35 cellular contexts compared by ENCODE assay signal in genomic region chr4:75596061-75596460, GRCh38. TPM values are rescaled to one million over a fixed set of nuclear protein-coding genes. Genes with fewer than 3 reads are reported as not detected.
"Had no signal": no experiment of that assay in that cellular context is flagged by ENCODE, and none has a peak within 500 bp of the region (broad histone marks: within the 10 kb centered on the region; RNA-seq: fewer than 3 reads in every experiment).

No MANE protein-coding gene starts in this region.

- H3K4me1 ChIP-seq: SJCRH30 had no signal

- H3K27me3 ChIP-seq: MG63, SJCRH30 had no signal

- DNase-seq: Kasumi-1, MG63, NCI-H1048, NCI-H1092 treated with DMSO at 0.1 percent for 48 hours, NCI-H1105 treated with DMSO at 0.1 percent for 48 hours, NCI-H1417, NCI-H1436, NCI-H146, NCI-H1694, NCI-H187, NCI-H1930, NCI-H2029 treated with DMSO at 0.1 percent for 48 hours, NCI-H2081 treated with DMSO at 0.1 percent for 48 hours, NCI-H2107, NCI-H2171, NCI-H226, NCI-H446 treated with DMSO at 0.1 percent for 48 hours, NCI-H510A, NCI-H524, NCI-H526, NCI-H69, NCI-H748 treated with DMSO at 0.1 percent for 48 hours, NCI-H82, PC-9, SHP77, SIG-M5, SJCRH30, SK-N-SH, SW 1271, T-helper 1 cell had no signal

- H3K9ac ChIP-seq: SK-N-SH had no signal

- H3K36me3 ChIP-seq: MG63 had no signal

- H3K4me2 ChIP-seq: PC-9, SK-N-SH had no signal

- ATAC-seq: Panc1, Right ventricle myocardium inferior had no signal

- H3K4me3 ChIP-seq: MG63, PC-9, SJCRH30 had no signal

- H3K27ac ChIP-seq: PC-9, RWPE1, SJCRH30 had no signal

- H2AFZ ChIP-seq: PC-9 had no signal

- H3K9me3 ChIP-seq: MG63, SJCRH30, SK-N-SH had no signal

RNA-seq across cellular contexts. Expression of gene CDKL2, which starts 34.3 kb away (rescaled TPM):
- total RNA-seq: SK-MEL-5 had no signal

RNA-seq across cellular contexts. Expression of gene ODAPH, which starts 40.2 kb away (rescaled TPM):
- total RNA-seq: Right ventricle myocardium inferior, RPMI7951, SK-MEL-5 had no signal
